In genomic region chr20:44186674-44187053, GRCh38 we compare ENCODE assay signal across 12 cellular contexts. TPM values are rescaled to one million over a fixed set of nuclear protein-coding genes. Genes with fewer than 3 reads are reported as not detected.
A peak's percentile ranks its signal among the peaks of the same experiment; 100 is the strongest.
DNase-seq lines count a peak whose midpoint lies in the region; ATAC-seq, FAIRE-seq and TF ChIP-seq lines count a peak whose summit lies in the region.
"Had no signal": no experiment of that assay in that cellular context is flagged by ENCODE, and none has a peak within 500 bp of the region (broad histone marks: within the 10 kb centered on the region; RNA-seq: fewer than 3 reads in every experiment).

No MANE protein-coding gene starts in this region.

- no peak for DNase-seq in H9
- DNase-seq in MCF 10A (ENCODE audit: unreplicated experiment) = no peak
- DNase-seq in left colon = peak in 1 of 2 donors; percentile 23
- peak; percentile 81 for DNase-seq in small intestine
- DNase-seq in stimulated activated CD4-positive, alpha-beta T cell treated with anti-CD3 and anti-CD28 coated beads, Interleukin-12 subunit alpha, Interleukin-12 subunit beta, amount 100 ng/mL, for 4 hours = no peak
- DNase-seq in NCI-H1694 treated with DMSO at 0.1 percent for 48 hours (lab: John Stamatoyannopoulos, UW) = no peak
- DNase-seq: NCI-H1436 treated with DMSO at 0.1 percent for 48 hours had no signal

- no CpG with 5 or more reads among the region's 14 CpGs for WGBS in H9 (ENCODE audit: extremely low coverage, insufficient read length, low lambda C conversion rate)
- 12 to 19% (median 15%) methylated on average over 13 to 14 of the region's 14 CpGs for WGBS in small intestine, 3 donors

- no peaks in the 10 kb centered on the region for H4K20me1 ChIP-seq in H9 (ENCODE audit: control insufficient read depth, insufficient read depth, insufficient read length)

- H3K9ac ChIP-seq in H9 (ENCODE audit: extremely low read depth, insufficient read length, low read length) = peak overlapping the region; percentile 2

- TF ChIP-seq CTCF in H9 (conservative IDR thresholded peaks at IDR 0.05) (no peak), MCF 10A (IDR thresholded peaks at IDR 0.05; ENCODE audit: unreplicated experiment) (no peak)

- POLR2A ChIA-PET in MCF 10A (lab: Yijun Ruan, JAX) = interaction anchor here (0.7 to 5.4 kb wide), 14 partner anchors 9 to 729 kb away, joined by 3 to 117 read pairs (median 8); partner anchors contain the start of genes OSER1 and SRSF6

- H3K27me3 Mint-ChIP-seq in H9 (ENCODE audit: low read depth) = peaks cover 12% of the 10 kb centered on the region
- H3K27me3 Mint-ChIP-seq in MCF 10A (ENCODE audit: insufficient read depth, unreplicated experiment) = no peaks in the 10 kb centered on the region

- H3K18ac ChIP-seq in H9 (ENCODE audit: insufficient read length, low read depth, low read length) = no peak overlapping the region

- H3K4me3 Mint-ChIP-seq in H9 = peak overlapping the region; percentile 61 to 73
- H3K4me3 Mint-ChIP-seq in MCF 10A (ENCODE audit: unreplicated experiment) = peak overlapping the region; percentile 67

- peak overlapping the region; percentile 35 for H3K4me2 ChIP-seq in H9 (ENCODE audit: insufficient read depth, insufficient read length, low read length)

- intact Hi-C loops in MCF 10A (cut with micrococcal nuclease) = loop anchor here (5.0 kb wide), 1 partner anchor 739 kb away; no protein-coding TSS in a partner anchor
- intact Hi-C loops in left colon (cut with DNase I, micrococcal nuclease) = loop anchor here in 1 of 2 donors (10.0 kb wide), 1 partner anchor 72 kb away; no protein-coding TSS in a partner anchor

- no peak overlapping the region for H3K23ac ChIP-seq in H9 (ENCODE audit: insufficient read length, low read depth, low read length)

- no peak overlapping the region for H3T11ph ChIP-seq in H9 (ENCODE audit: low read length)

- no peak overlapping the region for H4K8ac ChIP-seq in H9 (replicated peaks; ENCODE audit: insufficient read length, low read depth, low read length)

- H3K79me1 ChIP-seq in H9 (ENCODE audit: insufficient read depth, low read depth, low read length, poor library complexity, severe bottlenecking) = no peaks in the 10 kb centered on the region

- H4K91ac ChIP-seq in H9 (ENCODE audit: insufficient read length, low read depth, low read length) = no peak overlapping the region

- H2AFZ ChIP-seq in H9 (ENCODE audit: low read length) = no peak overlapping the region

- no peaks in the 10 kb centered on the region for H3K9me3 ChIP-seq in H9 (ENCODE audit: control insufficient read depth, low read depth, low read length)
- H3K9me3 ChIP-seq in small intestine (ENCODE audit: control insufficient read depth, low read depth) = no peaks in the 10 kb centered on the region
- H3K9me3 ChIP-seq: right lobe of liver had no signal

- no peak overlapping the region for H3K27ac ChIP-seq in H9 (ENCODE audit: insufficient read length, low read depth, low read length)
- H3K27ac ChIP-seq in small intestine (ENCODE audit: low read depth in 1 of 2, low read length in 1 of 2) = peak overlapping the region in 1 of 2 donors; percentile 23
- H3K27ac ChIP-seq: right lobe of liver had no signal

- H3K9me3 Mint-ChIP-seq in H9 = no peaks in the 10 kb centered on the region
- no peaks in the 10 kb centered on the region for H3K9me3 Mint-ChIP-seq in MCF 10A (ENCODE audit: unreplicated experiment)
- H3K9me3 Mint-ChIP-seq: T-helper 2 cell treated with Interferon-gamma antibody and Interleukin-4, amounts not matched to agents 5 μg/mL and 100 μg/mL, for 36 hours had no signal

- H3K23me2 ChIP-seq in H9 (ENCODE audit: insufficient read length, low read depth, low read length, poor library complexity, severe bottlenecking) = peaks cover 8% of the 10 kb centered on the region

- H3K79me2 ChIP-seq in H9 (ENCODE audit: insufficient read depth, low read length) = no peaks in the 10 kb centered on the region

- H2BK120ac ChIP-seq in H9 (ENCODE audit: low read depth, low read length, poor library complexity, severe bottlenecking) = no peak overlapping the region

- CTCF ChIA-PET in MCF 10A (lab: Yijun Ruan, JAX) = interaction anchor here (0.8 to 11.7 kb wide), 7 partner anchors 9 to 73 kb away, joined by 3 to 638 read pairs (median 38); no protein-coding TSS in a partner anchor

- no TSS peak for BruUV-seq in MCF 10A (replicated peaks; lab: Mats Ljungman, UMichigan)

- H4K5ac ChIP-seq in H9 (ENCODE audit: insufficient read length, low read depth, low read length) = no peak overlapping the region

- H3K27ac Mint-ChIP-seq in H9 = no peak overlapping the region
- peak overlapping the region; percentile 79 for H3K27ac Mint-ChIP-seq in MCF 10A (ENCODE audit: low read depth, unreplicated experiment)
- H3K27ac Mint-ChIP-seq: T-helper 2 cell treated with Interferon-gamma antibody and Interleukin-4, amounts not matched to agents 5 μg/mL and 100 μg/mL, for 36 hours had no signal

- H3K36me3 Mint-ChIP-seq in H9 (ENCODE audit: insufficient read depth in 1 of 3, low read depth in 3 of 3) (no peaks in the 10 kb centered on the region), MCF 10A (ENCODE audit: insufficient read depth, unreplicated experiment) (peaks cover 43% of the 10 kb centered on the region)

- H3K4ac ChIP-seq in H9 (ENCODE audit: low read depth, low read length) = no peak overlapping the region

- peak overlapping the region; percentile 60 for H3K14ac ChIP-seq in H9 (ENCODE audit: insufficient read depth, low read length)

- ATAC-seq in left colon = peak; percentile 85
- ATAC-seq in HG02798 (IDR thresholded peaks at IDR 0.05; ENCODE audit: poor library complexity, unreplicated experiment) = no peak
- ATAC-seq in GM21367 (IDR thresholded peaks at IDR 0.05; ENCODE audit: unreplicated experiment) = no peak

- peaks cover under 1% of the 10 kb centered on the region; the same call in 1 of the 2 replicates for H3K4me1 ChIP-seq in H9 (ENCODE audit: insufficient read depth, low read length)
- no peaks in the 10 kb centered on the region for H3K4me1 ChIP-seq in small intestine (ENCODE audit: control insufficient read depth in 2 of 2, insufficient read depth in 1 of 2, low read depth in 1 of 2, low read length in 1 of 2)
- H3K4me1 ChIP-seq: right lobe of liver had no signal

- H3K4me1 Mint-ChIP-seq in H9 = peaks cover 9 to 17% of the 10 kb centered on the region in 2 experiments
- peaks cover 63% of the 10 kb centered on the region for H3K4me1 Mint-ChIP-seq in MCF 10A (ENCODE audit: insufficient read depth, unreplicated experiment)

- no peak overlapping the region for H2BK20ac ChIP-seq in H9 (ENCODE audit: low read depth, low read length, poor library complexity, severe bottlenecking)

- no peak for FAIRE-seq in small intestine (lab: Jason Lieb, UNC)
- FAIRE-seq: bronchial epithelial cell had no signal

- no peak overlapping the region for H2BK15ac ChIP-seq in H9 (ENCODE audit: low read depth, low read length)

- H3K27me3 ChIP-seq in H9 (ENCODE audit: insufficient read depth, low read length) (no peaks in the 10 kb centered on the region), small intestine (ENCODE audit: control insufficient read depth in 2 of 2, insufficient read depth in 2 of 2, low read length in 2 of 2) (peaks cover 0 to 3% of the 10 kb centered on the region in 2 donors)
- H3K27me3 ChIP-seq: right lobe of liver had no signal

- no peak overlapping the region for H2BK12ac ChIP-seq in H9 (ENCODE audit: insufficient read length, low read depth, low read length)

- no peak overlapping the region for H2BK5ac ChIP-seq in H9 (ENCODE audit: insufficient read length, low read length)

- no peak overlapping the region for H3K56ac ChIP-seq in H9 (ENCODE audit: insufficient read length, low read depth, low read length)

- no peaks in the 10 kb centered on the region for H3K36me3 ChIP-seq in small intestine (ENCODE audit: control insufficient read depth in 2 of 2, insufficient read depth in 2 of 2, low read length in 2 of 2)
- H3K36me3 ChIP-seq: right lobe of liver had no signal

- H3K4me3 ChIP-seq in small intestine (ENCODE audit: low read depth in 1 of 2, low read length in 2 of 2) = peak overlapping the region; percentile 29 to 51

- no peak overlapping the region for H2AK5ac ChIP-seq in H9 (ENCODE audit: insufficient read length, low read length)

RNA-seq across cellular contexts. Expression of gene JPH2, which starts 0.3 kb away (rescaled TPM):
- 0.31 and 0.35 TPM in 2 replicates for total RNA-seq in H9 (2021)
- 11.1 and 14.7 TPM in 2 replicates for total RNA-seq in MCF 10A (2022)
- 10 to 100 TPM in 1 of 2 donors, under 1 TPM in 1; 0.92 to 12.9 TPM for total RNA-seq in left colon
- 1 to 10 TPM in 1 of 3 donors, under 1 TPM in 2; 0.22 to 3.6 (median 0.81) TPM for polyA plus RNA-seq in small intestine

RNA-seq across cellular contexts. Expression of gene OSER1, which starts 23.9 kb away (rescaled TPM):
- 35.7 and 36.1 TPM in 2 replicates for total RNA-seq in H9 (2021)
- total RNA-seq in MCF 10A (2022) = 45.4 and 50.8 TPM in 2 replicates
- total RNA-seq in left colon = 10 to 100 TPM; 21.9 to 35.2 TPM
- 10 to 100 TPM; 24.0 to 57.8 (median 54.6) TPM for polyA plus RNA-seq in small intestine
